10 cellular contexts compared by ENCODE assay signal in the genomic region with DNA sequence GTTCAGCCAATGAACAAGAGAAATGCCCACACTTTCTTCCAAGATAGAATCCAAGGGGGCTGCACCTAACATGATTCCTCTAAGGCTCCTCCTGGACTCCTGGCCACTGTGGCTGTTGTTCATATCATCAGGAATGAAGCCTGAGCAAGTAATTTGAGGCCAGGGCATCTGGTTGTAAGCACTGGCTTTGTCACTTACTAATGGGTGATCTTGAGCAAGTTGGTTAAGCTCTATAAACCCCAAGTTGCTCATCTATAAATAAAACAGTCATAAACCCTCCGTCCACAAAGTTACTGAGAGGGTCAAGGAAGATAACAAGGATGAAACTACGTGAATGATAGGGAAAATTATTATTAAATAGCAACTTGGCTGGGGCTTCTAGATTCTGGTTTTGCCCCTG. TPM values are rescaled to one million over a fixed set of nuclear protein-coding genes. Genes with fewer than 3 reads are reported as not detected.
DNase-seq lines count a peak whose midpoint lies in the region; ATAC-seq and TF ChIP-seq lines count a peak whose summit lies in the region.
"Had no signal": no experiment of that assay in that cellular context is flagged by ENCODE, and none has a peak within 500 bp of the region (broad histone marks: within the 10 kb centered on the region; RNA-seq: fewer than 3 reads in every experiment).

No MANE protein-coding gene starts in this region.

- TF ChIP-seq CTCF in AG04450 (IDR thresholded peaks at IDR 0.05; ENCODE audit: low read depth, low read length) (no peak), ascending aorta (IDR thresholded peaks at IDR 0.05) (no peak), psoas muscle (IDR thresholded peaks at IDR 0.05) (no peak)

- POLR2A ChIA-PET in AG04450 (lab: Yijun Ruan, JAX), result interaction anchor here (0.7 to 1.7 kb wide), 3 partner anchors 29 to 42 kb away, joined by 3 to 14 read pairs (median 5); no protein-coding TSS in a partner anchor

- CTCF ChIA-PET in AG04450 (lab: Charles Lee), result interaction anchor here (0.7 to 1.5 kb wide), 3 partner anchors 21 to 65 kb away, joined by 3 to 5 read pairs (median 3); no protein-coding TSS in a partner anchor

- H3K4me3 ChIP-seq in AG04450 (ENCODE audit: low read depth, low read length), result no peak overlapping the region
- H3K4me3 ChIP-seq in ascending aorta, result no peak overlapping the region
- H3K4me3 ChIP-seq in psoas muscle, result no peak overlapping the region
- H3K4me3 ChIP-seq: PC-9 had no signal

- WGBS in psoas muscle, 3 donors, result 44 to 65% (median 51%) methylated on average over 2 of the region's 2 CpGs

- H3K27me3 ChIP-seq in AG04450 (ENCODE audit: control insufficient read depth, insufficient read depth, low read length), result no peaks in the 10 kb centered on the region
- H3K27me3 ChIP-seq in ascending aorta, result no peaks in the 10 kb centered on the region
- H3K27me3 ChIP-seq in psoas muscle (ENCODE audit: insufficient read depth in 3 of 3, low read length in 2 of 3), result no peaks in the 10 kb centered on the region

- intact Hi-C loops in ascending aorta (cut with DNase I) (no loop called here), psoas muscle (cut with DNase I) (no loop called here)

- peak overlapping the region; percentile 84 for H3K27ac ChIP-seq in AG04450 (ENCODE audit: low read depth, low read length)
- peak overlapping the region; percentile 74 to 77 for H3K27ac ChIP-seq in ascending aorta
- peak overlapping the region; percentile 70 for H3K27ac ChIP-seq in psoas muscle
- H3K27ac ChIP-seq: PC-9 had no signal

- no peak for DNase-seq in AG04450 (ENCODE audit: low read depth, low spot score)
- no peak for DNase-seq in ascending aorta (ENCODE audit: low spot score in 2 of 2)
- peak; percentile 32 for DNase-seq in islet precursor cell
- DNase-seq in psoas muscle, result no peak
- DNase-seq in stimulated activated CD4-positive, alpha-beta T cell treated with anti-CD3 and anti-CD28 coated beads, Interleukin-4, amount 100 ng/mL, for 24 hours, result no peak
- no peak for DNase-seq in NCI-H128 (lab: John Stamatoyannopoulos, UW; ENCODE audit: unreplicated experiment)
- no peak for DNase-seq in NCI-H82 treated with DMSO at 0.1 percent for 48 hours (lab: John Stamatoyannopoulos, UW; ENCODE audit: unreplicated experiment)
- DNase-seq: activated naive CD8-positive, alpha-beta T cell treated with anti-CD3 and anti-CD28 coated beads, Interleukin-2, amount 50 U/mL, for 24 hours; PC-9 had no signal

- H3K4me1 ChIP-seq in ascending aorta, result peaks cover 0 to 12% of the 10 kb centered on the region in 2 donors
- peaks cover 8% of the 10 kb centered on the region for H3K4me1 ChIP-seq in psoas muscle

- no peaks in the 10 kb centered on the region for H3K36me3 ChIP-seq in ascending aorta
- H3K36me3 ChIP-seq in psoas muscle (ENCODE audit: insufficient read depth in 1 of 2, low read depth in 1 of 2), result no peaks in the 10 kb centered on the region

- no peaks in the 10 kb centered on the region for H3K9me3 ChIP-seq in AG04450 (ENCODE audit: control insufficient read depth, insufficient read depth, low read length)
- H3K9me3 ChIP-seq in ascending aorta, result no peaks in the 10 kb centered on the region
- no peaks in the 10 kb centered on the region for H3K9me3 ChIP-seq in psoas muscle

- ATAC-seq in psoas muscle (peak in 2 of 4 donors; percentile 36 to 69), GM19395 (IDR thresholded peaks at IDR 0.05; ENCODE audit: unreplicated experiment) (no peak)
- ATAC-seq: activated naive CD8-positive, alpha-beta T cell treated with anti-CD3 and anti-CD28 coated beads, Interleukin-2, amount 50 U/mL, for 24 hours had no signal

RNA-seq across cellular contexts. Expression of a gene that starts 58.3 kb away (rescaled TPM):
- polyA plus RNA-seq in AG04450 (2011; rRNA removed) (1.6 and 2.1 TPM in 2 replicates), psoas muscle (1 to 10 TPM in 1 of 3 donors, under 1 TPM in 2; 0.20 to 2.9 (median 0.33) TPM)
- 2.9 and 3.6 TPM in 2 replicates for polyA minus RNA-seq in AG04450 (2011; rRNA and poly(A)+ RNA removed)
- total RNA-seq in ascending aorta (not detected), psoas muscle (under 1 TPM; 0.38 to 0.93 (median 0.52) TPM)
